Comparison of ENCODE assay signal across 29 cellular contexts in genomic region chr3:197611255-197611654, GRCh38.
"Had no signal": no experiment of that assay in that cellular context is flagged by ENCODE, and none has a peak within 500 bp of the region (broad histone marks: within the 10 kb centered on the region; RNA-seq: fewer than 3 reads in every experiment).

No MANE protein-coding gene starts in this region.

- H3K9me3 Mint-ChIP-seq: immature natural killer cell; stimulated activated effector memory CD8-positive, alpha-beta T cell treated with anti-CD3 and anti-CD28 coated beads, Interleukin-12 subunit alpha, Interleukin-12 subunit beta, amount 100 ng/mL, for 72 hours had no signal

- H3K27ac Mint-ChIP-seq: activated CD4-positive, alpha-beta memory T cell treated with anti-CD3 and anti-CD28 coated beads for 36 hours; activated naive CD4-positive, alpha-beta T cell treated with anti-CD3 and anti-CD28 coated beads for 36 hours; mesothelial cell of epicardium; naive B cell; stimulated activated effector memory CD8-positive, alpha-beta T cell treated with anti-CD3 and anti-CD28 coated beads, Interleukin-12 subunit alpha, Interleukin-12 subunit beta, amount 100 ng/mL, for 72 hours had no signal

- H3K4me1 ChIP-seq: heart left ventricle, pancreas, psoas muscle, sigmoid colon, suprapubic skin, tibial artery, upper lobe of right lung had no signal

- ATAC-seq: esophagus mucosa; heart left ventricle; pancreas; psoas muscle; stimulated activated effector memory CD8-positive, alpha-beta T cell treated with anti-CD3 and anti-CD28 coated beads, Interleukin-12 subunit alpha, Interleukin-12 subunit beta, amount 100 ng/mL, for 72 hours; upper lobe of right lung had no signal

- DNase-seq: activated CD4-positive, alpha-beta memory T cell treated with anti-CD3 and anti-CD28 coated beads for 36 hours; activated CD4-positive, alpha-beta T cell treated with anti-CD3 and anti-CD28 coated beads for 48 hours; activated effector memory CD4-positive, alpha-beta T cell treated with Interleukin-2 at 50 U/mL for 16 hours; activated naive CD4-positive, alpha-beta T cell treated with anti-CD3 and anti-CD28 coated beads for 36 hours; activated T-cell treated with anti-CD3 and anti-CD28 coated beads, Interleukin-2, amount 50 U/mL, for 48 hours; amygdala; central memory CD4-positive, alpha-beta T cell; foreskin fibroblast; heart left ventricle; hypothalamus; immature natural killer cell; kidney; naive B cell; nucleus accumbens; pancreas; psoas muscle; sigmoid colon; small intestine; stimulated activated CD4-positive, alpha-beta T cell treated with anti-CD3 and anti-CD28 coated beads, Interleukin-4, amount 100 ng/mL, for 24 hours; T-helper 9 cell; tibial artery; upper lobe of right lung had no signal

- H3K27ac ChIP-seq: heart left ventricle, pancreas, psoas muscle, sigmoid colon, suprapubic skin, tibial artery, upper lobe of right lung, VCaP had no signal

- H3K9me3 ChIP-seq: pancreas, sigmoid colon, suprapubic skin, tibial artery had no signal

- H3K4me1 Mint-ChIP-seq: mesothelial cell of epicardium, naive B cell, neural crest cell had no signal

- H3K4me3 ChIP-seq: heart left ventricle, pancreas, psoas muscle, sigmoid colon, suprapubic skin, tibial artery, upper lobe of right lung had no signal

- FAIRE-seq: kidney, pancreas, small intestine, TTC549 had no signal

- H3K27me3 Mint-ChIP-seq: activated CD4-positive, alpha-beta memory T cell treated with anti-CD3 and anti-CD28 coated beads for 36 hours; naive B cell had no signal

- H3K27me3 ChIP-seq: heart left ventricle, pancreas, sigmoid colon, suprapubic skin, tibial artery, upper lobe of right lung had no signal

- H3K4me3 Mint-ChIP-seq: activated CD4-positive, alpha-beta memory T cell treated with anti-CD3 and anti-CD28 coated beads for 36 hours; activated naive CD4-positive, alpha-beta T cell treated with anti-CD3 and anti-CD28 coated beads for 36 hours; immature natural killer cell; mesothelial cell of epicardium; naive B cell; neural crest cell; stimulated activated effector memory CD8-positive, alpha-beta T cell treated with anti-CD3 and anti-CD28 coated beads, Interleukin-12 subunit alpha, Interleukin-12 subunit beta, amount 100 ng/mL, for 72 hours had no signal
